Comparison of ENCODE assay signal across 1 cellular context in the genomic region with DNA sequence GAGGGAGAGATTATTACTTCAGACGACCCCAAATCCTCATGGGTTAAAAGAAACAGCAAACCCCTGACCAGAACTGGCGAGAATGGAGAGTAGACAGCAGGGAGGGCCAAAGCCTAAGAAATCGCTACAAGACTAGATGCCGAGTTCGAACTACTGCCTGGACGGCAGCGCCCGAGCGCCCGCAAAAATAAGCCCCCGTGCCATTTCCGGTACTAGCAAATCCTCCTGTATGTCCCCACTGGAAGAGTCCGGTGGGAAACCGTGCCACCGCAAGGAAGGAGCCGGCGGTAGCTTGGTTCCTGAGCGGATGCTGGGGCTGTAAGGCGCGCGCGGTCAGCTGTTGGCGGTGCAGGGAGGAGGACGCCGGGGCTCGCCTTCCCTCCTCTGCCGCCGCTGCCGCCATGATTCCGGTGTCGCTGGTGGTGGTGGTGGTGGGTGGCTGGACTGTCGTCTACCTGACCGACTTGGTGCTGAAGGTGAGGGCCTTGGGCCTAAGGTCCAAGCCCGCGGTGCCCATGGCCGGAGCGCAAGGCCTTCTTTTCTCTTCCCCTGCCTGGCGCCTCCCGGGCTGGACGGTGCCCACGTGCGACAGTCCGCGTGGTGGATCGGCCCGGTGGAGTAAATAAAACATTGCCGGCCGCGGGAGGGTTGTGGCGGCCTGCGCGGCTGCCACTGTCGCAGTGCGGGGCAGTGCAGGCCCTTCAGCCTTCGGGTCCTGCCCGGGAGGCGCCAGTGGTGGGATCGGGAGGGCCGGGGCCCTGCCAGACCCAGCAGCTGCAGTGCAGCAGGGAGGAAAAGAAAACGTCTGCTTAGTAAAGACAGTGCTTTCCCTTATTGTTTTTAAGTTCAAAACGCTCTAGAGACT.
TF ChIP-seq lines count a peak whose summit lies in the region.

A gene (plus strand): TSS at position 284 of the 865 bp plus-strand sequence. CDS start 118 bp downstream, at position 402.

TF ChIP-seq in HEK293, 187 proteins besides CTCF, POLR2A, EP300 and RAD21 (continued from another document and continues in another):
- TF ChIP-seq, protein P1, sequence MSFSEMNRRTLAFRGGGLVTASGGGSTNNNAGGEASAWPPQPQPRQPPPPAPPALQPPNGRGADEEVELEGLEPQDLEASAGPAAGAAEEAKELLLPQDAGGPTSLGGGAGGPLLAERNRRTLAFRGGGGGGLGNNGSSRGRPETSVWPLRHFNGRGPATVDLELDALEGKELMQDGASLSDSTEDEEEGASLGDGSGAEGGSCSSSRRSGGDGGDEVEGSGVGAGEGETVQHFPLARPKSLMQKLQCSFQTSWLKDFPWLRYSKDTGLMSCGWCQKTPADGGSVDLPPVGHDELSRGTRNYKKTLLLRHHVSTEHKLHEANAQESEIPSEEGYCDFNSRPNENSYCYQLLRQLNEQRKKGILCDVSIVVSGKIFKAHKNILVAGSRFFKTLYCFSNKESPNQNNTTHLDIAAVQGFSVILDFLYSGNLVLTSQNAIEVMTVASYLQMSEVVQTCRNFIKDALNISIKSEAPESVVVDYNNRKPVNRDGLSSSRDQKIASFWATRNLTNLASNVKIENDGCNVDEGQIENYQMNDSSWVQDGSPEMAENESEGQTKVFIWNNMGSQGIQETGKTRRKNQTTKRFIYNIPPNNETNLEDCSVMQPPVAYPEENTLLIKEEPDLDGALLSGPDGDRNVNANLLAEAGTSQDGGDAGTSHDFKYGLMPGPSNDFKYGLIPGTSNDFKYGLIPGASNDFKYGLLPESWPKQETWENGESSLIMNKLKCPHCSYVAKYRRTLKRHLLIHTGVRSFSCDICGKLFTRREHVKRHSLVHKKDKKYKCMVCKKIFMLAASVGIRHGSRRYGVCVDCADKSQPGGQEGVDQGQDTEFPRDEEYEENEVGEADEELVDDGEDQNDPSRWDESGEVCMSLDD (tag by site-specific recombination; IDR thresholded peaks at IDR 0.05): no peak
- TF ChIP-seq, protein P2, sequence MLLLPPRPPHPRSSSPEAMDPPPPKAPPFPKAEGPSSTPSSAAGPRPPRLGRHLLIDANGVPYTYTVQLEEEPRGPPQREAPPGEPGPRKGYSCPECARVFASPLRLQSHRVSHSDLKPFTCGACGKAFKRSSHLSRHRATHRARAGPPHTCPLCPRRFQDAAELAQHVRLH (tag by site-specific recombination; IDR thresholded peaks at IDR 0.05): peak; percentile 95
- TF ChIP-seq ZNF23 (tag by site-specific recombination; IDR thresholded peaks at IDR 0.05; ENCODE audit: borderline replicate concordance) (no peak), PRDM1 (tag by site-specific recombination; IDR thresholded peaks at IDR 0.05) (no peak), ZNF10 (tag by site-specific recombination; IDR thresholded peaks at IDR 0.05) (no peak), ZFP3 (tag by site-specific recombination; IDR thresholded peaks at IDR 0.05; ENCODE audit: low read depth) (no peak), ZNF335 (tag by site-specific recombination; conservative IDR thresholded peaks at IDR 0.05) (peak; percentile 91), FEZF1 (tag by site-specific recombination; IDR thresholded peaks at IDR 0.05) (no peak), ZBTB8A (tag by site-specific recombination; IDR thresholded peaks at IDR 0.05) (peak; percentile 65), ZNF510 (tag by site-specific recombination; IDR thresholded peaks at IDR 0.05; ENCODE audit: insufficient replicate concordance) (no peak), ZSCAN30 (tag by site-specific recombination; IDR thresholded peaks at IDR 0.05) (peak; percentile 86; the same call in 1 of the 2 replicates), ZNF302 (tag by site-specific recombination; IDR thresholded peaks at IDR 0.05; ENCODE audit: low read depth) (no peak), SCRT1 (tag by site-specific recombination; IDR thresholded peaks at IDR 0.05; ENCODE audit: borderline replicate concordance) (no peak), ZNF624 (tag by site-specific recombination; IDR thresholded peaks at IDR 0.05) (no peak), ZBTB20 (tag by site-specific recombination; IDR thresholded peaks at IDR 0.05) (peak; percentile 66; the same call in 1 of the 2 replicates), ZNF140 (tag by site-specific recombination; IDR thresholded peaks at IDR 0.05) (no peak), ZNF266 (tag by site-specific recombination; IDR thresholded peaks at IDR 0.05; ENCODE audit: low read depth) (no peak), ZNF660 (tag by site-specific recombination; IDR thresholded peaks at IDR 0.05) (peak; percentile 97), ZFP37 (tag by site-specific recombination; IDR thresholded peaks at IDR 0.05) (peak; percentile 97), ZNF423 (tag by site-specific recombination; IDR thresholded peaks at IDR 0.05) (no peak), KLF7 (tag by site-specific recombination; IDR thresholded peaks at IDR 0.05; ENCODE audit: borderline replicate concordance) (peak; percentile 45; the same call in 1 of the 2 replicates), ZNF16 (tag by site-specific recombination; IDR thresholded peaks at IDR 0.05; ENCODE audit: low read depth) (no peak), WT1 (tag by site-specific recombination; IDR thresholded peaks at IDR 0.05) (no peak), ZNF292 (tag by site-specific recombination; IDR thresholded peaks at IDR 0.05; ENCODE audit: borderline replicate concordance, low read depth) (no peak), ZNF561 (tag by site-specific recombination; IDR thresholded peaks at IDR 0.05; ENCODE audit: borderline replicate concordance) (0 out of 2 replicates have a peak, but pooled peaks have one; percentile 38), GLI4 (tag by site-specific recombination; IDR thresholded peaks at IDR 0.05) (peak; percentile 71; the same call in 1 of the 2 replicates), GLIS2 (tag by site-specific recombination; IDR thresholded peaks at IDR 0.05) (peak; percentile 28; the same call in 1 of the 2 replicates), ZNF747 (tag by site-specific recombination; IDR thresholded peaks at IDR 0.05) (no peak), HOXD13 (CRISPR knock-in tag; IDR thresholded peaks at IDR 0.05; ENCODE audit: borderline replicate concordance) (peak; percentile 71; the same call in 1 of the 2 replicates), YY1 (tag by site-specific recombination; IDR thresholded peaks at IDR 0.05) (peak; percentile 80), ZNF621 (tag by site-specific recombination; IDR thresholded peaks at IDR 0.05) (no peak), BCL11B (tag by site-specific recombination; IDR thresholded peaks at IDR 0.05; ENCODE audit: low read depth) (no peak), ZNF514 (tag by site-specific recombination; IDR thresholded peaks at IDR 0.05) (no peak)
- TF ChIP-seq, protein P3, sequence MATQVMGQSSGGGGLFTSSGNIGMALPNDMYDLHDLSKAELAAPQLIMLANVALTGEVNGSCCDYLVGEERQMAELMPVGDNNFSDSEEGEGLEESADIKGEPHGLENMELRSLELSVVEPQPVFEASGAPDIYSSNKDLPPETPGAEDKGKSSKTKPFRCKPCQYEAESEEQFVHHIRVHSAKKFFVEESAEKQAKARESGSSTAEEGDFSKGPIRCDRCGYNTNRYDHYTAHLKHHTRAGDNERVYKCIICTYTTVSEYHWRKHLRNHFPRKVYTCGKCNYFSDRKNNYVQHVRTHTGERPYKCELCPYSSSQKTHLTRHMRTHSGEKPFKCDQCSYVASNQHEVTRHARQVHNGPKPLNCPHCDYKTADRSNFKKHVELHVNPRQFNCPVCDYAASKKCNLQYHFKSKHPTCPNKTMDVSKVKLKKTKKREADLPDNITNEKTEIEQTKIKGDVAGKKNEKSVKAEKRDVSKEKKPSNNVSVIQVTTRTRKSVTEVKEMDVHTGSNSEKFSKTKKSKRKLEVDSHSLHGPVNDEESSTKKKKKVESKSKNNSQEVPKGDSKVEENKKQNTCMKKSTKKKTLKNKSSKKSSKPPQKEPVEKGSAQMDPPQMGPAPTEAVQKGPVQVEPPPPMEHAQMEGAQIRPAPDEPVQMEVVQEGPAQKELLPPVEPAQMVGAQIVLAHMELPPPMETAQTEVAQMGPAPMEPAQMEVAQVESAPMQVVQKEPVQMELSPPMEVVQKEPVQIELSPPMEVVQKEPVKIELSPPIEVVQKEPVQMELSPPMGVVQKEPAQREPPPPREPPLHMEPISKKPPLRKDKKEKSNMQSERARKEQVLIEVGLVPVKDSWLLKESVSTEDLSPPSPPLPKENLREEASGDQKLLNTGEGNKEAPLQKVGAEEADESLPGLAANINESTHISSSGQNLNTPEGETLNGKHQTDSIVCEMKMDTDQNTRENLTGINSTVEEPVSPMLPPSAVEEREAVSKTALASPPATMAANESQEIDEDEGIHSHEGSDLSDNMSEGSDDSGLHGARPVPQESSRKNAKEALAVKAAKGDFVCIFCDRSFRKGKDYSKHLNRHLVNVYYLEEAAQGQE (tag by site-specific recombination; IDR thresholded peaks at IDR 0.05): peak; percentile 68
- TF ChIP-seq, protein P4, sequence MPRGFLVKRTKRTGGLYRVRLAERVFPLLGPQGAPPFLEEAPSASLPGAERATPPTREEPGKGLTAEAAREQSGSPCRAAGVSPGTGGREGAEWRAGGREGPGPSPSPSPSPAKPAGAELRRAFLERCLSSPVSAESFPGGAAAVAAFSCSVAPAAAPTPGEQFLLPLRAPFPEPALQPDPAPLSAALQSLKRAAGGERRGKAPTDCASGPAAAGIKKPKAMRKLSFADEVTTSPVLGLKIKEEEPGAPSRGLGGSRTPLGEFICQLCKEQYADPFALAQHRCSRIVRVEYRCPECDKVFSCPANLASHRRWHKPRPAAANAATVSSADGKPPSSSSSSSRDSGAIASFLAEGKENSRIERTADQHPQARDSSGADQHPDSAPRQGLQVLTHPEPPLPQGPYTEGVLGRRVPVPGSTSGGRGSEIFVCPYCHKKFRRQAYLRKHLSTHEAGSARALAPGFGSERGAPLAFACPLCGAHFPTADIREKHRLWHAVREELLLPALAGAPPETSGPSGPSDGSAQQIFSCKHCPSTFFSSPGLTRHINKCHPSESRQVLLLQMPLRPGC (tag by site-specific recombination; IDR thresholded peaks at IDR 0.05): peak; percentile 74
- TF ChIP-seq, protein P5, sequence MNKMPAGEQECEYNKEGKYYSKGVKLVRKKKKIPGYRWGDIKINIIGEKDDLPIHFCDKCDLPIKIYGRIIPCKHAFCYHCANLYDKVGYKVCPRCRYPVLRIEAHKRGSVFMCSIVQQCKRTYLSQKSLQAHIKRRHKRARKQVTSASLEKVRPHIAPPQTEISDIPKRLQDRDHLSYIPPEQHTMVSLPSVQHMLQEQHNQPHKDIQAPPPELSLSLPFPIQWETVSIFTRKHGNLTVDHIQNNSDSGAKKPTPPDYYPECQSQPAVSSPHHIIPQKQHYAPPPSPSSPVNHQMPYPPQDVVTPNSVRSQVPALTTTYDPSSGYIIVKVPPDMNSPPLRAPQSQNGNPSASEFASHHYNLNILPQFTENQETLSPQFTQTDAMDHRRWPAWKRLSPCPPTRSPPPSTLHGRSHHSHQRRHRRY (tag by site-specific recombination; IDR thresholded peaks at IDR 0.05): no peak
- TF ChIP-seq, protein P6, sequence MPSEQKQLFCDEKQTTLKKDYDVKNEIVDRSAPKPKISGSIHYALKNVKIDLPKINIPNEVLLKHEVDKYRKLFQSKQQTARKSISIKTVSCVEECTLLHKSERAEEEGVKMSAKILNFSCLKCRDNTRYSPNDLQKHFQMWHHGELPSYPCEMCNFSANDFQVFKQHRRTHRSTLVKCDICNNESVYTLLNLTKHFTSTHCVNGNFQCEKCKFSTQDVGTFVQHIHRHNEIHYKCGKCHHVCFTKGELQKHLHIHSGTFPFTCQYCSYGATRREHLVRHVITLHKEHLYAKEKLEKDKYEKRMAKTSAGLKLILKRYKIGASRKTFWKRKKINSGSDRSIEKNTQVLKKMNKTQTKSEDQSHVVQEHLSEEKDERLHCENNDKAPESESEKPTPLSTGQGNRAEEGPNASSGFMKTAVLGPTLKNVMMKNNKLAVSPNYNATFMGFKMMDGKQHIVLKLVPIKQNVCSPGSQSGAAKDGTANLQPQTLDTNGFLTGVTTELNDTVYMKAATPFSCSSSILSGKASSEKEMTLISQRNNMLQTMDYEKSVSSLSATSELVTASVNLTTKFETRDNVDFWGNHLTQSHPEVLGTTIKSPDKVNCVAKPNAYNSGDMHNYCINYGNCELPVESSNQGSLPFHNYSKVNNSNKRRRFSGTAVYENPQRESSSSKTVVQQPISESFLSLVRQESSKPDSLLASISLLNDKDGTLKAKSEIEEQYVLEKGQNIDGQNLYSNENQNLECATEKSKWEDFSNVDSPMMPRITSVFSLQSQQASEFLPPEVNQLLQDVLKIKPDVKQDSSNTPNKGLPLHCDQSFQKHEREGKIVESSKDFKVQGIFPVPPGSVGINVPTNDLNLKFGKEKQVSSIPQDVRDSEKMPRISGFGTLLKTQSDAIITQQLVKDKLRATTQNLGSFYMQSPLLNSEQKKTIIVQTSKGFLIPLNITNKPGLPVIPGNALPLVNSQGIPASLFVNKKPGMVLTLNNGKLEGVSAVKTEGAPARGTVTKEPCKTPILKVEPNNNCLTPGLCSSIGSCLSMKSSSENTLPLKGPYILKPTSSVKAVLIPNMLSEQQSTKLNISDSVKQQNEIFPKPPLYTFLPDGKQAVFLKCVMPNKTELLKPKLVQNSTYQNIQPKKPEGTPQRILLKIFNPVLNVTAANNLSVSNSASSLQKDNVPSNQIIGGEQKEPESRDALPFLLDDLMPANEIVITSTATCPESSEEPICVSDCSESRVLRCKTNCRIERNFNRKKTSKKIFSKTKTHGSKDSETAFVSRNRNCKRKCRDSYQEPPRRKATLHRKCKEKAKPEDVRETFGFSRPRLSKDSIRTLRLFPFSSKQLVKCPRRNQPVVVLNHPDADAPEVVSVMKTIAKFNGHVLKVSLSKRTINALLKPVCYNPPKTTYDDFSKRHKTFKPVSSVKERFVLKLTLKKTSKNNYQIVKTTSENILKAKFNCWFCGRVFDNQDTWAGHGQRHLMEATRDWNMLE (tag by site-specific recombination; conservative IDR thresholded peaks at IDR 0.05; ENCODE audit: low read depth): peak; percentile 70
- TF ChIP-seq, protein P7, sequence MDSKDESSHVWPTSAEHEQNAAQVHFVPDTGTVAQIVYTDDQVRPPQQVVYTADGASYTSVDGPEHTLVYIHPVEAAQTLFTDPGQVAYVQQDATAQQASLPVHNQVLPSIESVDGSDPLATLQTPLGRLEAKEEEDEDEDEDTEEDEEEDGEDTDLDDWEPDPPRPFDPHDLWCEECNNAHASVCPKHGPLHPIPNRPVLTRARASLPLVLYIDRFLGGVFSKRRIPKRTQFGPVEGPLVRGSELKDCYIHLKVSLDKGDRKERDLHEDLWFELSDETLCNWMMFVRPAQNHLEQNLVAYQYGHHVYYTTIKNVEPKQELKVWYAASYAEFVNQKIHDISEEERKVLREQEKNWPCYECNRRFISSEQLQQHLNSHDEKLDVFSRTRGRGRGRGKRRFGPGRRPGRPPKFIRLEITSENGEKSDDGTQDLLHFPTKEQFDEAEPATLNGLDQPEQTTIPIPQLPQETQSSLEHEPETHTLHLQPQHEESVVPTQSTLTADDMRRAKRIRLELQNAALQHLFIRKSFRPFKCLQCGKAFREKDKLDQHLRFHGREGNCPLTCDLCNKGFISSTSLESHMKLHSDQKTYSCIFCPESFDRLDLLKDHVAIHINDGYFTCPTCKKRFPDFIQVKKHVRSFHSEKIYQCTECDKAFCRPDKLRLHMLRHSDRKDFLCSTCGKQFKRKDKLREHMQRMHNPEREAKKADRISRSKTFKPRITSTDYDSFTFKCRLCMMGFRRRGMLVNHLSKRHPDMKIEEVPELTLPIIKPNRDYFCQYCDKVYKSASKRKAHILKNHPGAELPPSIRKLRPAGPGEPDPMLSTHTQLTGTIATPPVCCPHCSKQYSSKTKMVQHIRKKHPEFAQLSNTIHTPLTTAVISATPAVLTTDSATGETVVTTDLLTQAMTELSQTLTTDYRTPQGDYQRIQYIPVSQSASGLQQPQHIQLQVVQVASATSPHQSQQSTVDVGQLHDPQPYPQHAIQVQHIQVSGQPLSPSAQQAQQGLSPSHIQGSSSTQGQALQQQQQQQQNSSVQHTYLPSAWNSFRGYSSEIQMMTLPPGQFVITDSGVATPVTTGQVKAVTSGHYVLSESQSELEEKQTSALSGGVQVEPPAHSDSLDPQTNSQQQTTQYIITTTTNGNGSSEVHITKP (tag by site-specific recombination; IDR thresholded peaks at IDR 0.05): peak; percentile 49; the same call in 1 of the 2 replicates
